Comparison of ENCODE assay signal across 8 cellular contexts in the genomic region with DNA sequence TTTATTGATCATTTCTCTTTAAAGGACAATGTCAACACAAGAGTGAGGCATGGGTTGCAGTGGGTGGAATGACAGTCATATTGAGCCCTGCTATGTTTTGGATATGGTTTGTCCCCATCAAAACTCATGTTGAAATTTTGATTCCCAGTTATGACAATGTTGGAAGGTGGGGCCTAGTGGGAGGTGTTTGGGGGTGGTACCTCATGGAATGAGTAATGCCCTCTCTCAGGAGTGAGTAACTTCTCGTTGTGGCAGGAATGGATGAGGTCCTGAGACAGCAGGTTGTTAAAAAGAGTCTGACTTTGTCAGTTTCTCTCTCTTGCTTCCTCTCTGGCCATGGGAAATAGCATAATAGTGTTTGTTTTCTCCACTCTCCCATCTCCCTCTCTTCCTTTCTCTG.
"Had no signal": no experiment of that assay in that cellular context is flagged by ENCODE, and none has a peak within 500 bp of the region (broad histone marks: within the 10 kb centered on the region; RNA-seq: fewer than 3 reads in every experiment).

No MANE protein-coding gene starts in this region.

- H3K4me3 ChIP-seq: GM23248, HAP-1 had no signal

- DNase-seq: GM23248, GOT3, H7, HFFc6, KBM-7 had no signal

- ATAC-seq: HCT116, HepG2 had no signal
